ENCODE assay signal across 8 cellular contexts in genomic region chr16:81779540-81780320, GRCh38. TPM values are rescaled to one million over a fixed set of nuclear protein-coding genes. Genes with fewer than 3 reads are reported as not detected.
A peak's percentile ranks its signal among the peaks of the same experiment; 100 is the strongest.
DNase-seq lines count a peak whose midpoint lies in the region; TF ChIP-seq lines count a peak whose summit lies in the region.

No MANE protein-coding gene starts in this region.

- peaks cover 13% of the 10 kb centered on the region for H3F3A ChIP-seq in OCI-LY1 (ENCODE audit: insufficient read depth, low read length)

- peak overlapping the region; percentile 99 for H3K27ac ChIP-seq in OCI-LY1 (ENCODE audit: low read depth, low read length, poor library complexity, severe bottlenecking)
- no peak overlapping the region for H3K27ac ChIP-seq in ectodermal cell (ENCODE audit: insufficient read depth, low read depth, low read length, poor library complexity, severe bottlenecking)
- no peak overlapping the region for H3K27ac ChIP-seq in muscle layer of duodenum (ENCODE audit: low read length)

- TF ChIP-seq CTCF in OCI-LY1 (IDR thresholded peaks at IDR 0.05; ENCODE audit: low read length): no peak

- H3K9me2 ChIP-seq in OCI-LY1 (ENCODE audit: low read depth, low read length): no peaks in the 10 kb centered on the region

- WGBS in ectodermal cell, 2 experiments: 5 to 6% methylated on average over 57 of the region's 57 CpGs

- H2AFZ ChIP-seq in OCI-LY1 (ENCODE audit: low read length): no peak overlapping the region

- H3K4me3 ChIP-seq in HAP-1: peak overlapping the region; percentile 55
- H3K4me3 ChIP-seq in OCI-LY1 (ENCODE audit: low read depth, low read length, poor library complexity, severe bottlenecking): peak overlapping the region; percentile 95
- peak overlapping the region; percentile 50 for H3K4me3 ChIP-seq in ectodermal cell (ENCODE audit: insufficient read depth, low read depth, low read length)
- peak overlapping the region; percentile 61 to 73 for H3K4me3 ChIP-seq in muscle layer of duodenum (ENCODE audit: low read depth in 1 of 2, low read length in 2 of 2)

- H3K9me3 ChIP-seq in HAP-1 (no peaks in the 10 kb centered on the region), OCI-LY1 (ENCODE audit: low read length) (no peaks in the 10 kb centered on the region), ectodermal cell (ENCODE audit: control insufficient read depth, low read length) (no peaks in the 10 kb centered on the region), muscle layer of duodenum (ENCODE audit: control insufficient read depth in 1 of 2, low read length in 2 of 2) (no peaks in the 10 kb centered on the region)

- peak overlapping the region; percentile 94 for H3K4me2 ChIP-seq in OCI-LY1 (ENCODE audit: low read length)

- DNase-seq in ELR (ENCODE audit: low read depth) (peak; percentile 24), HAP-1 (ENCODE audit: low spot score in 2 of 2) (peak in 1 of 2 experiments; percentile 52), SIG-M5 (lab: John Stamatoyannopoulos, UW) (no peak), NCI-H345 (lab: John Stamatoyannopoulos, UW) (no peak), NCI-H226 (no peak)

- H3K4me1 ChIP-seq in HAP-1: no peaks in the 10 kb centered on the region; the same call in 1 of the 2 replicates
- H3K4me1 ChIP-seq in OCI-LY1 (ENCODE audit: insufficient read depth, low read length, severe bottlenecking): peaks cover 80% of the 10 kb centered on the region
- H3K4me1 ChIP-seq in ectodermal cell (ENCODE audit: control insufficient read depth, insufficient read depth, low read length): peaks cover 4% of the 10 kb centered on the region
- H3K4me1 ChIP-seq in muscle layer of duodenum (ENCODE audit: control insufficient read depth in 1 of 2, insufficient read depth in 2 of 2, low read length in 2 of 2): peaks cover 0 to 5% of the 10 kb centered on the region in 2 donors

- H3K36me3 ChIP-seq in HAP-1 (replicated peaks) (no peaks in the 10 kb centered on the region), OCI-LY1 (ENCODE audit: insufficient read depth, low read length) (peaks cover 24% of the 10 kb centered on the region), ectodermal cell (ENCODE audit: control insufficient read depth, insufficient read depth, low read length) (no peaks in the 10 kb centered on the region), muscle layer of duodenum (ENCODE audit: control insufficient read depth in 1 of 2, insufficient read depth in 2 of 2, low read length in 2 of 2) (no peaks in the 10 kb centered on the region)

- H3K9ac ChIP-seq in OCI-LY1 (ENCODE audit: low read length): peak overlapping the region; percentile 76

- no peaks in the 10 kb centered on the region for H3K27me3 ChIP-seq in HAP-1 (ENCODE audit: low read depth)
- H3K27me3 ChIP-seq in OCI-LY1 (ENCODE audit: insufficient read depth, low read length): no peaks in the 10 kb centered on the region
- peaks cover 45% of the 10 kb centered on the region for H3K27me3 ChIP-seq in ectodermal cell (ENCODE audit: control insufficient read depth, insufficient read depth, low read length, poor library complexity, severe bottlenecking)
- H3K27me3 ChIP-seq in muscle layer of duodenum (ENCODE audit: low read depth, low read length): no peaks in the 10 kb centered on the region

- H3K79me2 ChIP-seq in OCI-LY1 (ENCODE audit: insufficient read depth, low read length): peaks cover 41% of the 10 kb centered on the region

- in situ Hi-C loops in HAP-1 (cut with MboI; ENCODE audit: low sequenced_read_pairs): no loop called here

- H4K20me1 ChIP-seq in OCI-LY1 (ENCODE audit: insufficient read depth, low read length): no peaks in the 10 kb centered on the region

RNA-seq across cellular contexts. Expression of gene PLCG2, which starts 0.6 kb away (rescaled TPM):
- 5.7 TPM for polyA plus RNA-seq in ectodermal cell (2013, experiment 1 of 4)
- 4.6 TPM for polyA plus RNA-seq in ectodermal cell (2013, experiment 2 of 4)
- polyA plus RNA-seq in ectodermal cell (2013, experiment 3 of 4): 3.6 TPM
- polyA plus RNA-seq in ectodermal cell (2013, experiment 4 of 4): 5.3 TPM
